ENCODE assay signal across 12 cellular contexts in genomic region chr14:101826359-101826758, GRCh38.
A peak's percentile ranks its signal among the peaks of the same experiment; 100 is the strongest.
DNase-seq lines count a peak whose midpoint lies in the region; ATAC-seq and TF ChIP-seq lines count a peak whose summit lies in the region.
"Had no signal": no experiment of that assay in that cellular context is flagged by ENCODE, and none has a peak within 500 bp of the region (broad histone marks: within the 10 kb centered on the region; RNA-seq: fewer than 3 reads in every experiment).

No MANE protein-coding gene starts in this region.

- H3K79me1 ChIP-seq in trophoblast cell (ENCODE audit: low read length) = no peaks in the 10 kb centered on the region

- H3K27ac ChIP-seq in mucosa of rectum (ENCODE audit: low read depth in 2 of 2, low read length in 2 of 2) (peak overlapping the region; percentile 78 to 88), upper lobe of right lung (peak overlapping the region; percentile 65), trophoblast cell (ENCODE audit: low read depth, low read length) (no peak overlapping the region)
- H3K27ac ChIP-seq: tibial artery had no signal

- no peak for ATAC-seq in upper lobe of right lung
- ATAC-seq: left lobe of liver had no signal

- H3K27me3 Mint-ChIP-seq in activated naive CD4-positive, alpha-beta T cell treated with anti-CD3 and anti-CD28 coated beads, Interleukin-2, amount 50 U/mL, for 24 hours = no peaks in the 10 kb centered on the region
- H3K27me3 Mint-ChIP-seq in activated CD4-positive, alpha-beta memory T cell treated with anti-CD3 and anti-CD28 coated beads, Interleukin-2, amount 10 ng/mL, durations not matched to agents 7 days and 5 days = no peaks in the 10 kb centered on the region

- H3K4me1 Mint-ChIP-seq in activated naive CD4-positive, alpha-beta T cell treated with anti-CD3 and anti-CD28 coated beads, Interleukin-2, amount 50 U/mL, for 24 hours = peaks cover 84% of the 10 kb centered on the region
- H3K4me1 Mint-ChIP-seq in activated CD4-positive, alpha-beta memory T cell treated with anti-CD3 and anti-CD28 coated beads, Interleukin-2, amount 10 ng/mL, durations not matched to agents 7 days and 5 days = peaks cover 78% of the 10 kb centered on the region

- peaks cover 3 to 5% of the 10 kb centered on the region in 2 donors for H3K4me1 ChIP-seq in mucosa of rectum (ENCODE audit: control insufficient read depth in 2 of 2, insufficient read depth in 2 of 2, low read length in 2 of 2)
- H3K4me1 ChIP-seq in upper lobe of right lung = peaks cover 29% of the 10 kb centered on the region
- H3K4me1 ChIP-seq in trophoblast cell (ENCODE audit: control insufficient read depth in 1 of 2, insufficient read depth in 2 of 2, low read length in 2 of 2) = peaks cover 3 to 4% of the 10 kb centered on the region in 2 experiments

- no peak overlapping the region for H4K8ac ChIP-seq in trophoblast cell (ENCODE audit: low read depth, low read length)

- POLR2A ChIA-PET in activated CD4-positive, alpha-beta memory T cell treated with anti-CD3 and anti-CD28 coated beads, Interleukin-2, amount 10 ng/mL, durations not matched to agents 7 days and 5 days (lab: Charles Lee) = interaction anchor here (1.0 to 5.6 kb wide), 8 partner anchors 10 to 138 kb away, joined by 3 to 823 read pairs (median 18); partner anchors contain the start of gene DYNC1H1

- TF ChIP-seq CTCF in upper lobe of right lung (IDR thresholded peaks at IDR 0.05) = no peak

- no peak overlapping the region for H3K14ac ChIP-seq in trophoblast cell (ENCODE audit: low read length)

- peak overlapping the region; percentile 98 for H3K27ac Mint-ChIP-seq in activated naive CD4-positive, alpha-beta T cell treated with anti-CD3 and anti-CD28 coated beads, Interleukin-2, amount 50 U/mL, for 24 hours
- peak overlapping the region; percentile 98 for H3K27ac Mint-ChIP-seq in activated CD4-positive, alpha-beta memory T cell treated with anti-CD3 and anti-CD28 coated beads, Interleukin-2, amount 10 ng/mL, durations not matched to agents 7 days and 5 days

- intact Hi-C loops in upper lobe of right lung (cut with DNase I) = no loop called here

- peaks cover 2% of the 10 kb centered on the region for H3K79me2 ChIP-seq in trophoblast cell (ENCODE audit: control insufficient read depth, insufficient read depth, low read length, poor library complexity)

- no peak overlapping the region for H3K4ac ChIP-seq in trophoblast cell (ENCODE audit: low read depth, low read length)

- H2BK120ac ChIP-seq in trophoblast cell (ENCODE audit: insufficient read depth, low read length, poor library complexity) = no peak overlapping the region

- H2BK12ac ChIP-seq in trophoblast cell (ENCODE audit: low read length) = no peak overlapping the region

- H3K36me3 ChIP-seq in mucosa of rectum (ENCODE audit: control insufficient read depth in 2 of 2, insufficient read depth in 2 of 2, low read length in 2 of 2) = peaks cover 0 to 11% of the 10 kb centered on the region in 2 donors
- H3K36me3 ChIP-seq in upper lobe of right lung = peaks cover 10% of the 10 kb centered on the region
- peaks cover 10 to 12% of the 10 kb centered on the region in 2 experiments for H3K36me3 ChIP-seq in trophoblast cell (ENCODE audit: control insufficient read depth in 1 of 2, insufficient read depth in 2 of 2, low read length in 2 of 2)

- no peak overlapping the region for H2AK5ac ChIP-seq in trophoblast cell (ENCODE audit: low read length)

- H3K4me2 ChIP-seq in trophoblast cell (ENCODE audit: low read length) = no peak overlapping the region

- no peak overlapping the region for H4K91ac ChIP-seq in trophoblast cell (ENCODE audit: low read depth, low read length)

- H4K12ac ChIP-seq in trophoblast cell (ENCODE audit: low read depth, low read length) = no peak overlapping the region

- peak overlapping the region; percentile 82 for H3K4me3 Mint-ChIP-seq in activated naive CD4-positive, alpha-beta T cell treated with anti-CD3 and anti-CD28 coated beads, Interleukin-2, amount 50 U/mL, for 24 hours
- peak overlapping the region; percentile 84 for H3K4me3 Mint-ChIP-seq in activated CD4-positive, alpha-beta memory T cell treated with anti-CD3 and anti-CD28 coated beads, Interleukin-2, amount 10 ng/mL, durations not matched to agents 7 days and 5 days

- no peak overlapping the region for H3K9ac ChIP-seq in mucosa of rectum (ENCODE audit: low read depth in 1 of 2, low read length in 2 of 2)
- no peak overlapping the region for H3K9ac ChIP-seq in trophoblast cell (ENCODE audit: low read length)

- no peak for DNase-seq in activated naive CD4-positive, alpha-beta T cell treated with anti-CD3 and anti-CD28 coated beads, Interleukin-2, amount 50 U/mL, for 16 hours
- DNase-seq in activated CD4-positive, alpha-beta memory T cell treated with anti-CD3 and anti-CD28 coated beads, Interleukin-2, amount 10 ng/mL, durations not matched to agents 7 days and 5 days = no peak
- DNase-seq in upper lobe of right lung (no peak), HT-29 (ENCODE audit: low spot score) (no peak), NCI-H1092 treated with DMSO at 0.1 percent for 48 hours (lab: John Stamatoyannopoulos, UW) (no peak), trophoblast cell (no peak)
- DNase-seq: activated CD4-positive, alpha-beta T cell treated with anti-CD3 and anti-CD28 coated beads for 48 hours; NCI-H1092; tibial artery had no signal

- no peak overlapping the region for H2BK5ac ChIP-seq in trophoblast cell (ENCODE audit: low read depth, low read length, poor library complexity)

- H3K9me3 ChIP-seq in mucosa of rectum (ENCODE audit: control insufficient read depth in 2 of 2, low read length in 2 of 2) = no peaks in the 10 kb centered on the region
- no peaks in the 10 kb centered on the region for H3K9me3 ChIP-seq in upper lobe of right lung
- H3K9me3 ChIP-seq in trophoblast cell (ENCODE audit: insufficient read depth, low read depth, low read length) = no peaks in the 10 kb centered on the region
- H3K9me3 ChIP-seq: tibial artery had no signal

- H3K9me3 Mint-ChIP-seq in activated naive CD4-positive, alpha-beta T cell treated with anti-CD3 and anti-CD28 coated beads, Interleukin-2, amount 50 U/mL, for 24 hours = no peaks in the 10 kb centered on the region
- H3K9me3 Mint-ChIP-seq in activated CD4-positive, alpha-beta memory T cell treated with anti-CD3 and anti-CD28 coated beads, Interleukin-2, amount 10 ng/mL, durations not matched to agents 7 days and 5 days = no peaks in the 10 kb centered on the region

- no peak overlapping the region for H3K23ac ChIP-seq in trophoblast cell (ENCODE audit: low read length)

- no peak overlapping the region for H3K18ac ChIP-seq in trophoblast cell (ENCODE audit: low read length)

- H3K4me3 ChIP-seq in mucosa of rectum (ENCODE audit: low read length in 2 of 2) (peak overlapping the region in 1 of 2 donors; percentile 27), upper lobe of right lung (no peak overlapping the region), trophoblast cell (ENCODE audit: low read depth, low read length) (no peak overlapping the region)
- H3K4me3 ChIP-seq: tibial artery had no signal

- H3K27me3 ChIP-seq in mucosa of rectum (ENCODE audit: control insufficient read depth in 2 of 2, insufficient read depth in 2 of 2, low read length in 2 of 2) (no peaks in the 10 kb centered on the region), upper lobe of right lung (no peaks in the 10 kb centered on the region), trophoblast cell (ENCODE audit: insufficient read depth, low read length) (no peaks in the 10 kb centered on the region)
- H3K27me3 ChIP-seq: tibial artery had no signal

- CTCF ChIA-PET in activated CD4-positive, alpha-beta memory T cell treated with anti-CD3 and anti-CD28 coated beads, Interleukin-2, amount 10 ng/mL, durations not matched to agents 7 days and 5 days (lab: Charles Lee) = interaction anchor here (0.6 to 6.7 kb wide), 7 partner anchors 11 to 121 kb away, joined by 3 to 84 read pairs (median 4); no protein-coding TSS in a partner anchor

- no peak overlapping the region for H2AFZ ChIP-seq in trophoblast cell (ENCODE audit: insufficient read depth, low read length, poor library complexity)

- H3K36me3 Mint-ChIP-seq in activated naive CD4-positive, alpha-beta T cell treated with anti-CD3 and anti-CD28 coated beads, Interleukin-2, amount 50 U/mL, for 24 hours = peaks cover 19% of the 10 kb centered on the region
- peaks cover 83% of the 10 kb centered on the region for H3K36me3 Mint-ChIP-seq in activated CD4-positive, alpha-beta memory T cell treated with anti-CD3 and anti-CD28 coated beads, Interleukin-2, amount 10 ng/mL, durations not matched to agents 7 days and 5 days (ENCODE audit: low read depth)
